In genomic region chr7:28647076-28647421, GRCh38 we compare ENCODE assay signal across 20 cellular contexts.
A peak's percentile ranks its signal among the peaks of the same experiment; 100 is the strongest.
DNase-seq lines count a peak whose midpoint lies in the region; ATAC-seq and TF ChIP-seq lines count a peak whose summit lies in the region.
"Had no signal": no experiment of that assay in that cellular context is flagged by ENCODE, and none has a peak within 500 bp of the region (broad histone marks: within the 10 kb centered on the region; RNA-seq: fewer than 3 reads in every experiment).

No MANE protein-coding gene starts in this region.

- no peak for TF ChIP-seq CTCF in right atrium auricular region (IDR thresholded peaks at IDR 0.05)
- TF ChIP-seq CTCF in neural progenitor cell (IDR thresholded peaks at IDR 0.05) = no peak

- H2AFZ ChIP-seq in neural progenitor cell (replicated peaks) = no peak overlapping the region
- H2AFZ ChIP-seq: GM23338 had no signal

- H3K27ac Mint-ChIP-seq in neural progenitor cell = peak overlapping the region; percentile 11
- H3K27ac Mint-ChIP-seq: CD8-positive, alpha-beta memory T cell; GM23338 had no signal

- peaks cover 48% of the 10 kb centered on the region for H3K4me1 Mint-ChIP-seq in neural progenitor cell
- H3K4me1 Mint-ChIP-seq: CD8-positive, alpha-beta memory T cell had no signal

- H3K36me3 Mint-ChIP-seq in neural progenitor cell = no peaks in the 10 kb centered on the region
- H3K36me3 Mint-ChIP-seq: CD8-positive, alpha-beta memory T cell had no signal

- no peak overlapping the region for H3K4me3 ChIP-seq in right atrium auricular region
- no peak overlapping the region for H3K4me3 ChIP-seq in neural progenitor cell
- H3K4me3 ChIP-seq: GM23338, HAP-1 had no signal

- peaks cover 0 to 7% of the 10 kb centered on the region in 2 donors for H3K4me1 ChIP-seq in right atrium auricular region
- H3K4me1 ChIP-seq in neural progenitor cell = no peaks in the 10 kb centered on the region
- H3K4me1 ChIP-seq: HAP-1 had no signal

- peak; percentile 52 for ATAC-seq in Right ventricle myocardium inferior
- ATAC-seq in GM19467 (IDR thresholded peaks at IDR 0.05; ENCODE audit: unreplicated experiment) = no peak
- no peak for ATAC-seq in HG02588 (IDR thresholded peaks at IDR 0.05; ENCODE audit: unreplicated experiment)
- ATAC-seq: GM23338 had no signal

- H3K27ac ChIP-seq in right atrium auricular region = no peak overlapping the region
- H3K27ac ChIP-seq in neural progenitor cell = no peak overlapping the region
- peak overlapping the region; percentile 64 for H3K27ac ChIP-seq in substantia nigra (ENCODE audit: low read depth, low read length, poor library complexity, severe bottlenecking)
- H3K27ac ChIP-seq: 22Rv1, KMS-11 had no signal

- intact Hi-C loops in Right ventricle myocardium inferior (cut with DNase I) (no loop called here), head of caudate nucleus (cut with DNase I) (no loop called here)

- H3K36me3 ChIP-seq in right atrium auricular region = no peaks in the 10 kb centered on the region
- no peaks in the 10 kb centered on the region for H3K36me3 ChIP-seq in neural progenitor cell
- H3K36me3 ChIP-seq: HAP-1 had no signal

- H3K27me3 ChIP-seq in right atrium auricular region = no peaks in the 10 kb centered on the region
- H3K27me3 ChIP-seq in neural progenitor cell = no peaks in the 10 kb centered on the region

- H3K9ac ChIP-seq in neural progenitor cell = no peak overlapping the region
- H3K9ac ChIP-seq: KMS-11 had no signal

- no peak overlapping the region for H3K4me2 ChIP-seq in neural progenitor cell
- H3K4me2 ChIP-seq: GM23338, KMS-11 had no signal

- peaks cover 8% of the 10 kb centered on the region for H3K27me3 Mint-ChIP-seq in neural progenitor cell (ENCODE audit: insufficient read depth, low read depth)

- H3K9me3 ChIP-seq in right atrium auricular region (no peaks in the 10 kb centered on the region), neural progenitor cell (ENCODE audit: low read depth) (no peaks in the 10 kb centered on the region)
- H3K9me3 ChIP-seq: HAP-1 had no signal

- no peak overlapping the region for H3K4me3 Mint-ChIP-seq in neural progenitor cell
- H3K4me3 Mint-ChIP-seq: CD8-positive, alpha-beta memory T cell; GM23338 had no signal

- H3K79me2 ChIP-seq in neural progenitor cell (ENCODE audit: low read depth) = no peaks in the 10 kb centered on the region

- DNase-seq in Right ventricle myocardium inferior (ENCODE audit: missing footprints) (no peak), right atrium auricular region (ENCODE audit: low spot score) (no peak), head of caudate nucleus (peak in 39 of 42 donors; percentile 16 to 85 (median 60)), neural progenitor cell (ENCODE audit: low spot score) (no peak), substantia nigra (lab: John Stamatoyannopoulos, UW) (peak in 30 of 49 donors; percentile 4 to 59 (median 33)), NCI-H1092 (lab: John Stamatoyannopoulos, UW) (no peak)
- DNase-seq: Calu3; CD8-positive, alpha-beta memory T cell; DMS153; NCI-H1105; NCI-H146; NCI-H2029 treated with DMSO at 0.1 percent for 48 hours; NCI-H226; NCI-H524 treated with DMSO at 0.1 percent for 48 hours had no signal

- H3F3A ChIP-seq in neural progenitor cell (ENCODE audit: low read depth) = no peaks in the 10 kb centered on the region

- H4K20me1 ChIP-seq in neural progenitor cell (ENCODE audit: low read depth) = no peaks in the 10 kb centered on the region

- H3K9me3 Mint-ChIP-seq in neural progenitor cell = peaks cover 3% of the 10 kb centered on the region
- H3K9me3 Mint-ChIP-seq: CD8-positive, alpha-beta memory T cell; GM23338 had no signal

Comparison
In these comparisons a context has a peak if more than half of its experiments do, and no peak if none do; other contexts are left out.
1. DNase-seq: peak in head of caudate nucleus (39 of 42) and substantia nigra (30 of 49); none in Right ventricle myocardium inferior (single experiment), right atrium auricular region (single experiment), neural progenitor cell (single experiment) and NCI-H1092 (single experiment).